In the genomic region with DNA sequence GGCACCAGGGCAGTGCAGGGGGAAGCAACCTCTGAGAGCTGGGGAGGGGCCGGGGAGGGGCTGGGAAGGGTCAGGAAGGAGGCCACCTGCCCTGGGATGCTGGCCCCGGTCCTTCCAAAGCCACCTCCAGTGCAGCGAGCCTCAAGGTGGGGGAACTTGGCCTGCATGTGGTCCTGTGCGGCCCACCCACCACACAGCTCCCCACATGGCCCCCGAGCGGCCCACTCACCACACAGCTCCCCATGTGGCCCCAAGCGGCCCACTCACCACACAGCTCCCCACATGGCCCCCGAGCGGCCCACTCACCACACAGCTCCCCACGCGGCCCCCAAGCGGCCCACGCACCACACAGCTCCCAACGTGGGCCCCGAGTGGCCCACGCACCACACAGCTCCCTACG, we compare ENCODE assay signal across 29 cellular contexts. TPM values are rescaled to one million over a fixed set of nuclear protein-coding genes. Genes with fewer than 3 reads are reported as not detected.
"Had no signal": no experiment of that assay in that cellular context is flagged by ENCODE, and none has a peak within 500 bp of the region (broad histone marks: within the 10 kb centered on the region; RNA-seq: fewer than 3 reads in every experiment).

No MANE protein-coding gene starts in this region.

- H3K9me3 ChIP-seq: ascending aorta, body of pancreas had no signal

- H3K27ac ChIP-seq: ascending aorta, body of pancreas had no signal

- DNase-seq: activated CD4-positive, alpha-beta T cell treated with anti-CD3 and anti-CD28 coated beads for 48 hours; activated CD4-positive, alpha-beta T cell treated with anti-CD3 and anti-CD28 coated beads, Interleukin-2, amount 50 U/mL, for 4 hours; activated CD4-positive, CD25-positive, alpha-beta regulatory T cell treated with anti-CD3 and anti-CD28 coated beads, Interleukin-2, amount 50 U/mL, for 72 hours; activated CD8-positive, alpha-beta memory T cell treated with anti-CD3 and anti-CD28 coated beads, Interleukin-2, amount 50 U/mL, for 48 hours; activated CD8-positive, alpha-beta T cell treated with anti-CD3 and anti-CD28 coated beads, Interleukin-2, amount 10 ng/mL, durations not matched to agents 7 days and 5 days; activated effector memory CD4-positive, alpha-beta T cell treated with Interleukin-2 at 50 U/mL for 16 hours; activated naive CD4-positive, alpha-beta T cell; activated naive CD8-positive, alpha-beta T cell treated with anti-CD3 and anti-CD28 coated beads, Interleukin-2, amount 50 U/mL, for 24 hours; activated T-cell treated with anti-CD3 and anti-CD28 coated beads, Interleukin-2, amount 50 U/mL, for 1 hour; amniotic stem cell; body of pancreas; Karpas-422; MM.1S; NCI-H1105; NCI-H1436; NCI-H1694 treated with DMSO at 0.1 percent for 48 hours; NCI-H2029 treated with DMSO at 0.1 percent for 48 hours; NCI-H345; NCI-H510A; NCI-H526 treated with DMSO at 0.1 percent for 48 hours; NK-92 treated with Interleukin-12 subunit alpha and Interleukin-12 subunit beta, amount 100 ng/mL, for 24 hours; OCI-M1; RPMI8226; SHP77 had no signal

- H3K4me3 ChIP-seq: ascending aorta, body of pancreas had no signal

- H3K36me3 ChIP-seq: ascending aorta had no signal

- H3K4me1 ChIP-seq: ascending aorta had no signal

- ATAC-seq: activated CD8-positive, alpha-beta T cell treated with anti-CD3 and anti-CD28 coated beads, Interleukin-2, amount 10 ng/mL, durations not matched to agents 7 days and 5 days; activated naive CD4-positive, alpha-beta T cell treated with anti-CD3 and anti-CD28 coated beads, Interleukin-2, amount 50 U/mL, for 72 hours; activated naive CD8-positive, alpha-beta T cell treated with anti-CD3 and anti-CD28 coated beads, Interleukin-2, amount 50 U/mL, for 24 hours; body of pancreas; Panc1 had no signal

RNA-seq across cellular contexts. Expression of a gene that starts 2.0 kb away (rescaled TPM):
- total RNA-seq: SK-MEL-5 had no signal

RNA-seq across cellular contexts. Expression of a gene that starts 3.6 kb away (rescaled TPM):
- total RNA-seq: activated CD8-positive, alpha-beta T cell treated with anti-CD3 and anti-CD28 coated beads, Interleukin-2, amount 10 ng/mL, durations not matched to agents 7 days and 5 days; activated naive CD4-positive, alpha-beta T cell treated with anti-CD3 and anti-CD28 coated beads, Interleukin-2, amount 50 U/mL, for 72 hours; activated T-helper 1 cell treated with anti-CD3 and anti-CD28 coated beads, Interleukin-12 subunit alpha, Interleukin-12 subunit beta, Interleukin-2, Interleukin-4 antibody, amounts not matched to agents 30 ng/mL and 10 ng/mL and 1 ng/mL, durations not matched to agents 14 hours and 24 hours and 36 hours; body of pancreas; SK-MEL-5 had no signal

RNA-seq across cellular contexts. Expression of a gene that starts 13.3 kb away (rescaled TPM):
- total RNA-seq: activated CD8-positive, alpha-beta T cell treated with anti-CD3 and anti-CD28 coated beads, Interleukin-2, amount 10 ng/mL, durations not matched to agents 7 days and 5 days; activated naive CD4-positive, alpha-beta T cell treated with anti-CD3 and anti-CD28 coated beads, Interleukin-2, amount 50 U/mL, for 72 hours; activated T-helper 1 cell treated with anti-CD3 and anti-CD28 coated beads, Interleukin-12 subunit alpha, Interleukin-12 subunit beta, Interleukin-2, Interleukin-4 antibody, amounts not matched to agents 30 ng/mL and 10 ng/mL and 1 ng/mL, durations not matched to agents 14 hours and 24 hours and 36 hours; ascending aorta; body of pancreas; SK-MEL-5 had no signal

RNA-seq across cellular contexts. Expression of a gene that starts 19.6 kb away (rescaled TPM):
- total RNA-seq: activated CD8-positive, alpha-beta T cell treated with anti-CD3 and anti-CD28 coated beads, Interleukin-2, amount 10 ng/mL, durations not matched to agents 7 days and 5 days; activated naive CD4-positive, alpha-beta T cell treated with anti-CD3 and anti-CD28 coated beads, Interleukin-2, amount 50 U/mL, for 72 hours; activated T-helper 1 cell treated with anti-CD3 and anti-CD28 coated beads, Interleukin-12 subunit alpha, Interleukin-12 subunit beta, Interleukin-2, Interleukin-4 antibody, amounts not matched to agents 30 ng/mL and 10 ng/mL and 1 ng/mL, durations not matched to agents 14 hours and 24 hours and 36 hours; ascending aorta; body of pancreas had no signal
